1 cellular context compared by ENCODE assay signal in the genomic region with DNA sequence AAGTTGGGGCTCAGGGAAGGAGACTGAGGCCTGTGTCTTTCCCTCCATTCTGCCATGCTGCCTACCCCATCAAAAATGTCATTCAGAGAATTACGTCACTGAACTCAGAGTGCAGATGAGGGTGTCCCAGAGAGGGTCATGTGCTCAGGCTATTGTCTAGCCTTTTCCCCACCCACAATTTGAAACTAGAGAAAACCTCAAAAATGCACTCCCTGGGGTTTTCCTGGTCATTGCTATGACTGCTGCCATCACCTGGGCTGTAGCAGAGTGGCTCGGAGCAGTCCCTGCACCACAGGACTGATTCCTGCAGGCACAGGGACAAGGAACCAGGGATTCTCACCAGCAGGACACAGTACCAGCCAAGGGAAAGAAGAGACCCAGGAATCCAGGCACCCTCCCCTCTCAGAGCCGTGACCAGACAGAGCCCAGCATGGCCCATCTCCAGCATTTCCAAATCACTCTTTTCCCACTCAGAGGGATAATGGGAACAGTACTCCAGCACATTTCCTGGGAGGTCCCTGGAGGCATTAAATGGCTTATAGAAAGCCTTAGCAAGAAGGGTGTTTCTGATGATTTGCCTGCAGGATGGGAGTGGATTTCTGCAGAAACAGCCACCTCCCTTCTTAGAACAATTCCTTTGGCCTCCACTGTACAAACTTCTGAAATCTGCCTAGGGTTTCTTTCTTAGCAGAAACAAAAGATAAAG.
TF ChIP-seq lines count a peak whose summit lies in the region.

No MANE protein-coding gene starts in this region.

TF ChIP-seq in IMR-90, 13 proteins besides CTCF, POLR2A, EP300 and RAD21 (continued from another document):
- TF ChIP-seq MAFK (IDR thresholded peaks at IDR 0.05; ENCODE audit: low read depth, low read length), result no peak
- TF ChIP-seq ELK1 (IDR thresholded peaks at IDR 0.05; ENCODE audit: borderline replicate concordance, low read depth, low read length), result no peak
- TF ChIP-seq CHD1 (IDR thresholded peaks at IDR 0.05; ENCODE audit: low read depth, low read length), result no peak
